In the genomic region with DNA sequence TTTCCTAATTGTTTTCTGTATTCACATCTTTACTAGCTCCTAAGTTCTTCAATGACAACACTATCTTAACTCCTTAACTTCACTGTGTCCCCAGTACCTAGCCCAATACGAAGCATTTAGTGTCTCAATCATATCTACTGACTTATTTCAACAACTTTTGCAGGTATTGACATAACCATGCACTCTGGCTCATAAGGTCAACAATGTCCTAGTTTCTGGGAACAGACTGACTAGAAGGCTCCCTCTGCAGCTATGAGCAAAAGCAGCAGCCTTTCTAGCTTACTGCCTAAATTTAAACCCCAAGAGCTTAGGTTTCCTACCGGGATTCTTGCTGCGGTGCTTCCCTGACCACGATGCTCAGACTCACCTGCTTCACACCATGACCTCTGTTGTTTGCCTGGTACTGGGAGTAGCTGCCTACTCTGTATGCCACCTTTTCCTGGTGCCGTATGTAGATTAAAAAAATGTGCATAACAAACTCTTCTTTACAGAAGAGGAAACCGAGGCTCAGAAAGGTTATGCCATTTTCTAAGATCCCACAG, we compare ENCODE assay signal across 14 cellular contexts.
DNase-seq lines count a peak whose midpoint lies in the region; ATAC-seq and TF ChIP-seq lines count a peak whose summit lies in the region.
"Had no signal": no experiment of that assay in that cellular context is flagged by ENCODE, and none has a peak within 500 bp of the region (broad histone marks: within the 10 kb centered on the region; RNA-seq: fewer than 3 reads in every experiment).

No MANE protein-coding gene starts in this region.

- TF ChIP-seq CTCF in LNCaP clone FGC (IDR thresholded peaks at IDR 0.05; ENCODE audit: control insufficient read depth, extremely low read depth, insufficient read depth) (peak; percentile 35; the same call in 1 of the 2 replicates), hepatocyte (IDR thresholded peaks at IDR 0.05; ENCODE audit: poor library complexity) (peak; percentile 19), lower lobe of right lung (IDR thresholded peaks at IDR 0.05) (no peak), PC-3 (conservative IDR thresholded peaks at IDR 0.05; ENCODE audit: low read depth, low read length) (no peak), SK-N-SH (IDR thresholded peaks at IDR 0.05) (no peak)

- 58% methylated on average over 6 of the region's 6 CpGs for WGBS in hepatocyte (ENCODE audit: low lambda C conversion rate, missing lambda C conversion rate)
- WGBS in SK-N-SH (ENCODE audit: low lambda C conversion rate), result 70% methylated on average over 6 of the region's 6 CpGs

- TF ChIP-seq RAD21 in SK-N-SH (IDR thresholded peaks at IDR 0.05; ENCODE audit: low read length), result no peak

- H3K4me1 ChIP-seq in hepatocyte (ENCODE audit: insufficient read depth) (peaks cover 14% of the 10 kb centered on the region), lower lobe of right lung (no peaks in the 10 kb centered on the region), PC-3 (ENCODE audit: insufficient read depth, low read length) (no peaks in the 10 kb centered on the region), SK-N-SH (ENCODE audit: control insufficient read depth in 1 of 2, insufficient read depth in 2 of 2, low read depth in 1 of 2, low read length in 1 of 2) (no peaks in the 10 kb centered on the region; a peak in 1 of 4 replicates)
- H3K4me1 ChIP-seq: A549, BE2C had no signal

- H3K27ac ChIP-seq in hepatocyte (peak overlapping the region; percentile 8), lower lobe of right lung (no peak overlapping the region), PC-3 (ENCODE audit: low read length) (no peak overlapping the region), SK-N-SH (ENCODE audit: low read depth in 2 of 2, low read length in 1 of 2) (no peak overlapping the region)
- H3K27ac ChIP-seq: A549 had no signal

- H3K9me2 ChIP-seq in hepatocyte (replicated peaks; ENCODE audit: insufficient read depth), result no peaks in the 10 kb centered on the region
- H3K9me2 ChIP-seq in PC-3 (replicated peaks; ENCODE audit: low read length), result no peaks in the 10 kb centered on the region
- no peaks in the 10 kb centered on the region for H3K9me2 ChIP-seq in SK-N-SH

- no peaks in the 10 kb centered on the region for H3K9me3 ChIP-seq in hepatocyte (ENCODE audit: low read depth)
- H3K9me3 ChIP-seq in lower lobe of right lung, result no peaks in the 10 kb centered on the region
- H3K9me3 ChIP-seq in PC-3 (ENCODE audit: low read length), result peaks cover 23% of the 10 kb centered on the region; the same call in 1 of the 2 replicates
- H3K9me3 ChIP-seq in SK-N-SH, result no peaks in the 10 kb centered on the region
- H3K9me3 ChIP-seq: A549, BE2C had no signal

- no peaks in the 10 kb centered on the region for H3K79me2 ChIP-seq in hepatocyte
- no peaks in the 10 kb centered on the region for H3K79me2 ChIP-seq in PC-3 (ENCODE audit: low read length)
- no peaks in the 10 kb centered on the region for H3K79me2 ChIP-seq in SK-N-SH (ENCODE audit: insufficient read depth)

- no peak overlapping the region for H2AFZ ChIP-seq in hepatocyte
- no peak overlapping the region for H2AFZ ChIP-seq in PC-3 (ENCODE audit: low read length)
- no peak overlapping the region for H2AFZ ChIP-seq in SK-N-SH (ENCODE audit: low read depth)

- no peak overlapping the region for H3K4me3 ChIP-seq in LNCaP clone FGC (ENCODE audit: low read depth, low read length)
- no peak overlapping the region for H3K4me3 ChIP-seq in hepatocyte
- H3K4me3 ChIP-seq in lower lobe of right lung, result no peak overlapping the region
- H3K4me3 ChIP-seq in PC-3 (ENCODE audit: low read length), result no peak overlapping the region
- H3K4me3 ChIP-seq in SK-N-SH (ENCODE audit: low read depth in 2 of 2, low read length in 1 of 2), result no peak overlapping the region
- H3K4me3 ChIP-seq: A549 had no signal

- H3K9ac ChIP-seq in PC-3 (ENCODE audit: low read length) (no peak overlapping the region), SK-N-SH (no peak overlapping the region)

- H3K27me3 ChIP-seq in hepatocyte (no peaks in the 10 kb centered on the region), lower lobe of right lung (ENCODE audit: low read depth) (no peaks in the 10 kb centered on the region), PC-3 (ENCODE audit: low read length) (no peaks in the 10 kb centered on the region), SK-N-SH (ENCODE audit: insufficient read depth) (no peaks in the 10 kb centered on the region)
- H3K27me3 ChIP-seq: BE2C had no signal

- DNase-seq in LNCaP clone FGC (ENCODE audit: low read depth) (no peak), hepatocyte (ENCODE audit: low spot score) (peak; percentile 17), lower lobe of right lung (no peak), PC-3 (no peak), SK-N-SH (no peak), SW480 (ENCODE audit: low spot score) (no peak)
- DNase-seq: BE2C; CD8-positive, alpha-beta T cell; COR-L47; DMS153; GF-D8; GOT3; H9 had no signal

- no peaks in the 10 kb centered on the region for H4K20me1 ChIP-seq in hepatocyte (ENCODE audit: insufficient read depth, poor library complexity, severe bottlenecking)
- H4K20me1 ChIP-seq in PC-3 (ENCODE audit: low read length), result no peaks in the 10 kb centered on the region
- no peaks in the 10 kb centered on the region for H4K20me1 ChIP-seq in SK-N-SH (ENCODE audit: insufficient read depth)

- peak; percentile 30 to 79 for ATAC-seq in lower lobe of right lung
- no peak for ATAC-seq in PC-3
- ATAC-seq: A549; CD8-positive, alpha-beta T cell had no signal

- intact Hi-C loops in lower lobe of right lung (cut with DNase I), result no loop called here
- intact Hi-C loops in PC-3 (cut with micrococcal nuclease), result no loop called here

- H3K4me2 ChIP-seq in hepatocyte, result no peak overlapping the region
- H3K4me2 ChIP-seq in PC-3 (ENCODE audit: low read length), result no peak overlapping the region
- no peak overlapping the region for H3K4me2 ChIP-seq in SK-N-SH
- H3K4me2 ChIP-seq: A549 had no signal

- POLR2A ChIA-PET in PC-3 (lab: Charles Lee; ENCODE audit: unreplicated experiment), result no interaction called here
- POLR2A ChIA-PET in SK-N-SH (lab: Yijun Ruan, JAX), result no interaction called here

- no peak for TF ChIP-seq EP300 in SK-N-SH (IDR thresholded peaks at IDR 0.05; ENCODE audit: borderline replicate concordance in 1 of 2, low read depth in 1 of 2, low read length in 1 of 2)

- H3K36me3 ChIP-seq in hepatocyte (replicated peaks; ENCODE audit: insufficient read depth, low read depth) (no peaks in the 10 kb centered on the region), lower lobe of right lung (no peaks in the 10 kb centered on the region), PC-3 (ENCODE audit: low read depth, low read length) (no peaks in the 10 kb centered on the region), SK-N-SH (replicated peaks in 1 of 2; ENCODE audit: control insufficient read depth in 1 of 2, insufficient read depth in 2 of 2, low read length in 1 of 2) (no peaks in the 10 kb centered on the region)

- no peaks in the 10 kb centered on the region for H3F3A ChIP-seq in PC-3 (ENCODE audit: low read length, unreplicated experiment)
- H3F3A ChIP-seq in SK-N-SH (replicated peaks; ENCODE audit: insufficient read depth), result no peaks in the 10 kb centered on the region

- CTCF ChIA-PET in PC-3 (lab: Charles Lee) (no interaction called here), SK-N-SH (lab: Yijun Ruan, JAX) (interaction anchor here (1.2 kb wide), 1 partner anchor 10 kb away, joined by 3 read pairs; no protein-coding TSS in a partner anchor)

- BruUV-seq in PC-3 (replicated peaks; lab: Mats Ljungman, UMichigan), result no TSS peak

TF ChIP-seq in SK-N-SH, 30 proteins besides CTCF, POLR2A, EP300 and RAD21 (continues in another document):
- TF ChIP-seq CHD2 (IDR thresholded peaks at IDR 0.05; ENCODE audit: low read length, partially characterized antibody) (no peak), PBX3 (IDR thresholded peaks at IDR 0.05) (no peak), JUND (IDR thresholded peaks at IDR 0.05) (no peak), EZH2phosphoT487 (IDR thresholded peaks at IDR 0.05; ENCODE audit: borderline replicate concordance, low read depth) (no peak), TAF1 (IDR thresholded peaks at IDR 0.05; ENCODE audit: borderline replicate concordance, low read depth, low read length) (no peak), YY1 (IDR thresholded peaks at IDR 0.05; ENCODE audit: low read depth) (no peak), POLR2AphosphoS5 (IDR thresholded peaks at IDR 0.05; ENCODE audit: low read depth, low read length) (no peak), TEAD4 (IDR thresholded peaks at IDR 0.05; ENCODE audit: borderline replicate concordance, insufficient read depth) (no peak)
- TF ChIP-seq, protein P1, sequence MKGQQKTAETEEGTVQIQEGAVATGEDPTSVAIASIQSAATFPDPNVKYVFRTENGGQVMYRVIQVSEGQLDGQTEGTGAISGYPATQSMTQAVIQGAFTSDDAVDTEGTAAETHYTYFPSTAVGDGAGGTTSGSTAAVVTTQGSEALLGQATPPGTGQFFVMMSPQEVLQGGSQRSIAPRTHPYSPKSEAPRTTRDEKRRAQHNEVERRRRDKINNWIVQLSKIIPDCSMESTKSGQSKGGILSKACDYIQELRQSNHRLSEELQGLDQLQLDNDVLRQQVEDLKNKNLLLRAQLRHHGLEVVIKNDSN (IDR thresholded peaks at IDR 0.05; ENCODE audit: borderline replicate concordance, low read depth), result no peak

Comparison
In these comparisons a context has a peak if more than half of its experiments do, and no peak if none do; other contexts are left out.
1. CTCF ChIP-seq: peak in LNCaP clone FGC (single experiment) and hepatocyte (single experiment); none in lower lobe of right lung (single experiment), PC-3 (single experiment) and SK-N-SH (single experiment).